ENCODE assay signal across 8 cellular contexts in genomic region chr17:48791128-48792032, GRCh38. TPM values are rescaled to one million over a fixed set of nuclear protein-coding genes. Genes with fewer than 3 reads are reported as not detected.
A peak's percentile ranks its signal among the peaks of the same experiment; 100 is the strongest.
DNase-seq lines count a peak whose midpoint lies in the region; ATAC-seq, FAIRE-seq and TF ChIP-seq lines count a peak whose summit lies in the region.

No MANE protein-coding gene starts in this region.

- TF ChIP-seq CTCF in D721Med (IDR thresholded peaks at IDR 0.05; ENCODE audit: insufficient read depth, missing control alignments) (peak; percentile 88), fibroblast of villous mesenchyme (IDR thresholded peaks at IDR 0.05; ENCODE audit: insufficient read depth, low read depth, low read length) (peak; percentile 90), neural crest cell (conservative IDR thresholded peaks at IDR 0.05) (peak; percentile 83)

- no peak for DNase-seq in D721Med (ENCODE audit: insufficient read length, low spot score)
- peak; percentile 66 for DNase-seq in NCI-H2227 treated with DMSO at 0.1 percent for 48 hours (lab: John Stamatoyannopoulos, UW)
- DNase-seq in activated CD8-positive, alpha-beta T cell treated with anti-CD3 and anti-CD28 coated beads, Interleukin-2, amount 10 ng/mL, durations not matched to agents 7 days and 5 days = peak; percentile 45
- peak; percentile 90 for DNase-seq in fibroblast of villous mesenchyme (ENCODE audit: low read depth)
- DNase-seq in neural crest cell (ENCODE audit: low read depth, low spot score) = peak; percentile 68

- no peak overlapping the region for H3K4me3 Mint-ChIP-seq in activated CD8-positive, alpha-beta T cell treated with anti-CD3 and anti-CD28 coated beads, Interleukin-2, amount 10 ng/mL, durations not matched to agents 7 days and 5 days
- no peak overlapping the region for H3K4me3 Mint-ChIP-seq in neural crest cell

- H3K4me3 ChIP-seq in fibroblast of villous mesenchyme (ENCODE audit: low read depth, low read length) = no peak overlapping the region

- H3K36me3 Mint-ChIP-seq in activated CD8-positive, alpha-beta T cell treated with anti-CD3 and anti-CD28 coated beads, Interleukin-2, amount 10 ng/mL, durations not matched to agents 7 days and 5 days (ENCODE audit: low read depth) = no peaks in the 10 kb centered on the region
- H3K36me3 Mint-ChIP-seq in neural crest cell (ENCODE audit: low read depth) = no peaks in the 10 kb centered on the region

- no peak for FAIRE-seq in D721Med (lab: Jason Lieb, UNC)

- CTCF ChIA-PET in activated CD8-positive, alpha-beta T cell treated with anti-CD3 and anti-CD28 coated beads, Interleukin-2, amount 10 ng/mL, durations not matched to agents 7 days and 5 days (lab: Charles Lee) = interaction anchor here (0.6 to 4.3 kb wide), 10 partner anchors 13 to 1094 kb away, joined by 3 to 44 read pairs (median 6); partner anchors contain the start of genes PRAC1 and PRAC2

- POLR2A ChIA-PET in activated CD8-positive, alpha-beta T cell treated with anti-CD3 and anti-CD28 coated beads, Interleukin-2, amount 10 ng/mL, durations not matched to agents 7 days and 5 days (lab: Charles Lee) = interaction anchor here (0.6 kb wide), 1 partner anchor 9 kb away, joined by 3 read pairs; no protein-coding TSS in a partner anchor

- peaks cover 29% of the 10 kb centered on the region for H3K27me3 Mint-ChIP-seq in activated CD8-positive, alpha-beta T cell treated with anti-CD3 and anti-CD28 coated beads, Interleukin-2, amount 10 ng/mL, durations not matched to agents 7 days and 5 days (ENCODE audit: low read depth)
- H3K27me3 Mint-ChIP-seq in neural crest cell (ENCODE audit: low read depth) = peaks cover 34% of the 10 kb centered on the region

- ATAC-seq in GM19463 (IDR thresholded peaks at IDR 0.05; ENCODE audit: unreplicated experiment) (peak; percentile 63), HG03139 (IDR thresholded peaks at IDR 0.05; ENCODE audit: unreplicated experiment) (no peak), GM21723 (IDR thresholded peaks at IDR 0.05; ENCODE audit: unreplicated experiment) (no peak)
- peak; percentile 74 for ATAC-seq in activated CD8-positive, alpha-beta T cell treated with anti-CD3 and anti-CD28 coated beads, Interleukin-2, amount 10 ng/mL, durations not matched to agents 7 days and 5 days

- no peak overlapping the region for H3K27ac Mint-ChIP-seq in activated CD8-positive, alpha-beta T cell treated with anti-CD3 and anti-CD28 coated beads, Interleukin-2, amount 10 ng/mL, durations not matched to agents 7 days and 5 days
- H3K27ac Mint-ChIP-seq in neural crest cell (ENCODE audit: unreplicated experiment) = no peak overlapping the region

- no peaks in the 10 kb centered on the region for H3K9me3 Mint-ChIP-seq in activated CD8-positive, alpha-beta T cell treated with anti-CD3 and anti-CD28 coated beads, Interleukin-2, amount 10 ng/mL, durations not matched to agents 7 days and 5 days (ENCODE audit: insufficient read depth)
- no peaks in the 10 kb centered on the region for H3K9me3 Mint-ChIP-seq in neural crest cell

- peaks cover 18% of the 10 kb centered on the region for H3K4me1 Mint-ChIP-seq in activated CD8-positive, alpha-beta T cell treated with anti-CD3 and anti-CD28 coated beads, Interleukin-2, amount 10 ng/mL, durations not matched to agents 7 days and 5 days (ENCODE audit: low read depth)
- H3K4me1 Mint-ChIP-seq in neural crest cell = peaks cover 25% of the 10 kb centered on the region

RNA-seq across cellular contexts. Expression of gene TTLL6, which starts 25.6 kb away (rescaled TPM):
- total RNA-seq in activated CD8-positive, alpha-beta T cell treated with anti-CD3 and anti-CD28 coated beads, Interleukin-2, amount 10 ng/mL, durations not matched to agents 7 days and 5 days = not detected
- under 0.01 TPM in 2 replicates for total RNA-seq in fibroblast of villous mesenchyme
- total RNA-seq in neural crest cell = 0.65 and 0.68 TPM in 2 replicates

RNA-seq across cellular contexts. Expression of gene CALCOCO2, which starts 39.5 kb away (rescaled TPM):
- 100 to 1,000 TPM; 152 to 167 TPM for total RNA-seq in activated CD8-positive, alpha-beta T cell treated with anti-CD3 and anti-CD28 coated beads, Interleukin-2, amount 10 ng/mL, durations not matched to agents 7 days and 5 days
- total RNA-seq in fibroblast of villous mesenchyme (93.7 and 98.9 TPM in 2 replicates), neural crest cell (35.4 and 35.7 TPM in 2 replicates)

Comparison
In these comparisons a context has a peak if more than half of its experiments do, and no peak if none do; other contexts are left out.
1. ATAC-seq: peak in GM19463 (single experiment) and activated CD8-positive, alpha-beta T cell treated with anti-CD3 and anti-CD28 coated beads, Interleukin-2, amount 10 ng/mL, durations not matched to agents 7 days and 5 days (single experiment); none in HG03139 (single experiment) and GM21723 (single experiment).
2. Peak in every context shown above with its lines, with median percentiles within 50 percentile points of each other: CTCF ChIP-seq.